23 cellular contexts compared by ENCODE assay signal in genomic region chr20:615494-615893, GRCh38. TPM values are rescaled to one million over a fixed set of nuclear protein-coding genes. Genes with fewer than 3 reads are reported as not detected.
"Had no signal": no experiment of that assay in that cellular context is flagged by ENCODE, and none has a peak within 500 bp of the region (broad histone marks: within the 10 kb centered on the region; RNA-seq: fewer than 3 reads in every experiment).

No MANE protein-coding gene starts in this region.

- DNase-seq: activated CD4-positive, alpha-beta memory T cell treated with anti-CD3 and anti-CD28 coated beads for 36 hours; activated CD4-positive, alpha-beta T cell treated with anti-CD3 and anti-CD28 coated beads for 48 hours; activated naive CD4-positive, alpha-beta T cell treated with Interleukin-2 at 50 U/mL for 16 hours; activated naive CD8-positive, alpha-beta T cell treated with anti-CD3 and anti-CD28 coated beads for 36 hours; activated T-cell treated with anti-CD3 and anti-CD28 coated beads, Interleukin-2, amount 50 U/mL, for 48 hours; central memory CD4-positive, alpha-beta T cell; dermis blood vessel endothelial cell; effector CD8-positive, alpha-beta T cell; erythroblast; foreskin keratinocyte; kidney; naive thymus-derived CD8-positive, alpha-beta T cell; stimulated activated CD4-positive, alpha-beta T cell treated with anti-CD3 and anti-CD28 coated beads, Interleukin-4, amount 100 ng/mL, for 1 hour; stimulated activated naive CD4-positive, alpha-beta T cell; testis; trophoblast cell; uterus had no signal

- H3K36me3 Mint-ChIP-seq: activated CD4-positive, alpha-beta memory T cell treated with anti-CD3 and anti-CD28 coated beads for 36 hours; neural progenitor cell had no signal

- H3K4me3 Mint-ChIP-seq: activated CD4-positive, alpha-beta memory T cell treated with anti-CD3 and anti-CD28 coated beads for 36 hours; activated naive CD8-positive, alpha-beta T cell treated with anti-CD3 and anti-CD28 coated beads for 36 hours; naive thymus-derived CD8-positive, alpha-beta T cell; neural progenitor cell had no signal

- ATAC-seq: foreskin keratinocyte; left lobe of liver; naive thymus-derived CD8-positive, alpha-beta T cell had no signal

- H3K4me3 ChIP-seq: lung, neural progenitor cell, prostate gland, testis, uterus had no signal

- H3K27ac Mint-ChIP-seq: activated CD4-positive, alpha-beta memory T cell treated with anti-CD3 and anti-CD28 coated beads for 36 hours; activated naive CD8-positive, alpha-beta T cell treated with anti-CD3 and anti-CD28 coated beads for 36 hours; naive thymus-derived CD8-positive, alpha-beta T cell; neural progenitor cell had no signal

RNA-seq across cellular contexts. Expression of gene TCF15, which starts 5.4 kb away (rescaled TPM):
- total RNA-seq: activated CD4-positive, alpha-beta memory T cell treated with anti-CD3 and anti-CD28 coated beads for 36 hours; astrocyte; fibroblast of lung; foreskin keratinocyte; left lobe of liver; naive thymus-derived CD8-positive, alpha-beta T cell had no signal
